8 cellular contexts compared by ENCODE assay signal in genomic region chr2:39266139-39266805, GRCh38. TPM values are rescaled to one million over a fixed set of nuclear protein-coding genes. Genes with fewer than 3 reads are reported as not detected.
DNase-seq lines count a peak whose midpoint lies in the region; ATAC-seq, FAIRE-seq and TF ChIP-seq lines count a peak whose summit lies in the region.

No MANE protein-coding gene starts in this region.

- ATAC-seq in HepG2 (no peak), right lobe of liver (no peak), HG03064 (IDR thresholded peaks at IDR 0.05; ENCODE audit: low read depth, unreplicated experiment) (peak; percentile 68)
- peak; percentile 90 for ATAC-seq in stimulated activated naive CD8-positive, alpha-beta T cell treated with anti-CD3 and anti-CD28 coated beads, Interleukin-15, amount 100 ng/mL, for 72 hours

- H3K4me2 ChIP-seq in HepG2 (ENCODE audit: low read depth, low read length) = no peak overlapping the region

- H3K4me1 Mint-ChIP-seq in stimulated activated naive CD8-positive, alpha-beta T cell treated with anti-CD3 and anti-CD28 coated beads, Interleukin-15, amount 100 ng/mL, for 72 hours = peaks cover 30% of the 10 kb centered on the region

- H3K9me3 Mint-ChIP-seq in stimulated activated naive CD8-positive, alpha-beta T cell treated with anti-CD3 and anti-CD28 coated beads, Interleukin-15, amount 100 ng/mL, for 72 hours = no peaks in the 10 kb centered on the region

- BruUV-seq in HepG2 (replicated peaks; lab: Mats Ljungman, UMichigan) = no TSS peak

- no peak for TF ChIP-seq POLR2A in HepG2 (IDR thresholded peaks at IDR 0.05; ENCODE audit: insufficient read depth in 1 of 2, low read depth in 2 of 2, low read length in 2 of 2)
- no peak for TF ChIP-seq POLR2A in right lobe of liver (IDR thresholded peaks at IDR 0.05)

- H2AFZ ChIP-seq in HepG2 (ENCODE audit: low read length) = no peak overlapping the region

- no peak overlapping the region for H3K4me3 ChIP-seq in HepG2 (replicated peaks in 1 of 3; ENCODE audit: insufficient read depth in 1 of 3, low read depth in 2 of 3, low read length in 3 of 3)
- H3K4me3 ChIP-seq in right lobe of liver = no peak overlapping the region
- H3K4me3 ChIP-seq in HAP-1 = no peak overlapping the region

- DNase-seq in HepG2 (ENCODE audit: low spot score) (no peak), right lobe of liver (no peak), HAP-1 (ENCODE audit: low spot score in 2 of 2) (no peak), NCI-H748 treated with DMSO at 0.1 percent for 48 hours (lab: John Stamatoyannopoulos, UW) (no peak), NCI-H82 (lab: John Stamatoyannopoulos, UW) (no peak)
- DNase-seq in stimulated activated naive CD8-positive, alpha-beta T cell treated with anti-CD3 and anti-CD28 coated beads, Interleukin-15, amount 100 ng/mL, for 72 hours = peak in 1 of 2 donors; percentile 40

- FAIRE-seq in HepG2 (lab: Jason Lieb, UNC) = no peak

- H3K27ac ChIP-seq in HepG2 (ENCODE audit: extremely low read length, insufficient read depth, low read length) (no peak overlapping the region), right lobe of liver (no peak overlapping the region), VCaP (peak overlapping the region; percentile 63)

- H3K4me1 ChIP-seq in HepG2 (ENCODE audit: insufficient read depth, low read length) (no peaks in the 10 kb centered on the region), right lobe of liver (no peaks in the 10 kb centered on the region), HAP-1 (peaks cover 27% of the 10 kb centered on the region)

- WGBS in HepG2 (ENCODE audit: low lambda C conversion rate) = 98% methylated on average over 3 of the region's 3 CpGs
- 86% methylated on average over 3 of the region's 3 CpGs for WGBS in right lobe of liver (ENCODE audit: insufficient coverage, low coverage, low lambda C conversion rate, missing lambda C conversion rate)

- no peak for TF ChIP-seq RAD21 in HepG2 (CRISPR knock-in tag; IDR thresholded peaks at IDR 0.05)

- POLR2A ChIA-PET in HepG2 (lab: Yijun Ruan, JAX) = no interaction called here

- H3K36me3 ChIP-seq in HepG2 (replicated peaks in 1 of 2; ENCODE audit: control insufficient read depth in 1 of 2, insufficient read depth in 2 of 2, low read length in 2 of 2) (peaks cover 15 to 55% of the 10 kb centered on the region in 2 experiments), right lobe of liver (peaks cover 0 to 7% (median under 1%) of the 10 kb centered on the region in 4 donors), HAP-1 (replicated peaks) (peaks cover 5% of the 10 kb centered on the region)

- in situ Hi-C loops in HepG2 (cut with HindIII; ENCODE audit: extremely low pct_ligation_motif_present, low pct_unique_long_range_greater_than_20kb) = no loop called here
- in situ Hi-C loops in HAP-1 (cut with MboI; ENCODE audit: low sequenced_read_pairs) = no loop called here

- intact Hi-C loops in HepG2 (cut with micrococcal nuclease; ENCODE audit: unreplicated experiment) = no loop called here
- intact Hi-C loops in right lobe of liver (cut with DNase I) = no loop called here

- H3K79me2 ChIP-seq in HepG2 (ENCODE audit: insufficient read depth, low read length) = no peaks in the 10 kb centered on the region

- H3K27ac Mint-ChIP-seq in stimulated activated naive CD8-positive, alpha-beta T cell treated with anti-CD3 and anti-CD28 coated beads, Interleukin-15, amount 100 ng/mL, for 72 hours = peak overlapping the region in 1 of 2 donors; percentile 21

- TF ChIP-seq CTCF in HepG2 (CRISPR knock-in tag; IDR thresholded peaks at IDR 0.05) (no peak), right lobe of liver (IDR thresholded peaks at IDR 0.05) (no peak), VCaP (conservative IDR thresholded peaks at IDR 0.05) (no peak)

- H3K9ac ChIP-seq in HepG2 (ENCODE audit: insufficient read depth, low read depth, low read length) = no peak overlapping the region

- TF ChIP-seq EP300 in HepG2 (IDR thresholded peaks at IDR 0.05; ENCODE audit: low read depth in 2 of 2, low read length in 2 of 2) (no peak), HepG2 (CRISPR knock-in tag; IDR thresholded peaks at IDR 0.05; ENCODE audit: borderline replicate concordance) (no peak)

- H4K20me1 ChIP-seq in HepG2 (ENCODE audit: insufficient read depth, low read length) = no peaks in the 10 kb centered on the region

- CTCF ChIA-PET in HepG2 (lab: Yijun Ruan, JAX; ENCODE audit: low intra/inter-chr PET ratio, low total read pairs) = no interaction called here

- no peaks in the 10 kb centered on the region for H3K27me3 Mint-ChIP-seq in stimulated activated naive CD8-positive, alpha-beta T cell treated with anti-CD3 and anti-CD28 coated beads, Interleukin-15, amount 100 ng/mL, for 72 hours

- peak overlapping the region in 1 of 2 donors; percentile 18 for H3K4me3 Mint-ChIP-seq in stimulated activated naive CD8-positive, alpha-beta T cell treated with anti-CD3 and anti-CD28 coated beads, Interleukin-15, amount 100 ng/mL, for 72 hours

- H3K27me3 ChIP-seq in HepG2 (ENCODE audit: control insufficient read depth in 1 of 2, insufficient read depth in 2 of 2, low read length in 2 of 2) = no peaks in the 10 kb centered on the region
- no peaks in the 10 kb centered on the region for H3K27me3 ChIP-seq in right lobe of liver
- H3K27me3 ChIP-seq in HAP-1 (ENCODE audit: low read depth) = no peaks in the 10 kb centered on the region

- no peaks in the 10 kb centered on the region for H3K9me3 ChIP-seq in HepG2 (ENCODE audit: low read length)
- no peaks in the 10 kb centered on the region for H3K9me3 ChIP-seq in right lobe of liver
- H3K9me3 ChIP-seq in HAP-1 = no peaks in the 10 kb centered on the region

TF ChIP-seq in HepG2, 621 proteins besides CTCF, POLR2A, EP300 and RAD21:
- TF ChIP-seq RBM22 (optimal IDR thresholded peaks at IDR 0.05; ENCODE audit: low read length) (peak; percentile 68), HNRNPK (IDR thresholded peaks at IDR 0.05; ENCODE audit: low read depth, low read length, poor library complexity, severe bottlenecking) (no peak), MAFK (conservative IDR thresholded peaks at IDR 0.05 in 1 of 2, IDR thresholded peaks at IDR 0.05 in 1 of 2; ENCODE audit: low read length in 2 of 2) (peak; percentile 53 to 58; a peak in 3 of 4 replicates), MAFF (IDR thresholded peaks at IDR 0.05; ENCODE audit: low read depth, low read length) (peak; percentile 53; the same call in 1 of the 2 replicates)

RNA-seq across cellular contexts. Expression of gene CDKL4, which starts 22.5 kb away (rescaled TPM):
- total RNA-seq in HepG2 (2016; rRNA removed; fragmentation: Illumina TruSeq; extraction: Trizol) (0.29 and 0.48 TPM in 2 replicates), right lobe of liver (under 1 TPM in 3 of 6 experiments, not detected in 3; 0.18 to 0.27 (median 0.25) TPM)
- total RNA-seq in HepG2 (2016; cell fraction: cytosol; rRNA removed; fragmentation: Illumina TruSeq; extraction: Trizol; ENCODE audit: low read depth) = 4.8 and 6.2 TPM in 2 replicates
- 0.76 and 0.89 TPM in 2 replicates for total RNA-seq in HepG2 (2016; cell fraction: insoluble cytoplasmic fraction; rRNA removed; fragmentation: Illumina TruSeq; extraction: Trizol)
- 1.5 and 2.0 TPM in 2 replicates for total RNA-seq in HepG2 (2016; cell fraction: membrane; rRNA removed; fragmentation: Illumina TruSeq; extraction: Trizol)
- total RNA-seq in HepG2 (2016; cell fraction: nucleus; rRNA removed; fragmentation: Illumina TruSeq; extraction: Trizol) = 0.47 and 0.50 TPM in 2 replicates
- polyA plus RNA-seq in HepG2 (2011; rRNA removed) = 0.10 and 0.50 TPM in 2 replicates
- 0.22 and 0.34 TPM in 2 replicates for polyA plus RNA-seq in HepG2 (2011; cell fraction: cytosol; rRNA removed)
- polyA plus RNA-seq in HepG2 (2011; cell fraction: nucleus; rRNA removed) = 0.29 TPM in 2 replicates
- 0.16 and 0.48 TPM in 2 replicates for polyA plus RNA-seq in HepG2 (2012)
- 0.11 TPM in 1 of 2 replicates, not detected in the other for polyA plus RNA-seq in HepG2 (2016; cell fraction: cytosol; fragmentation: Illumina TruSeq; extraction: Trizol; ENCODE audit: low read depth)
- 0.48 TPM in 1 of 2 replicates, not detected in the other for polyA plus RNA-seq in HepG2 (2016; cell fraction: insoluble cytoplasmic fraction; fragmentation: Illumina TruSeq; extraction: Trizol; ENCODE audit: low read depth)
- not detected in 2 replicates for polyA plus RNA-seq in HepG2 (2016; cell fraction: membrane; fragmentation: Illumina TruSeq; extraction: Trizol; ENCODE audit: low read depth)
- 0.59 TPM in 1 of 2 replicates, not detected in the other for polyA plus RNA-seq in HepG2 (2016; cell fraction: nucleus; fragmentation: Illumina TruSeq; extraction: Trizol; ENCODE audit: insufficient read depth, low read depth)
- 0.16 TPM in 1 of 2 replicates, not detected in the other for polyA minus RNA-seq in HepG2 (2011; rRNA and poly(A)+ RNA removed; ENCODE audit: low replicate concordance)
- 0.79 TPM in 1 of 2 replicates, not detected in the other for polyA minus RNA-seq in HepG2 (2011; cell fraction: cytosol; rRNA and poly(A)+ RNA removed)
- polyA minus RNA-seq in HepG2 (2011; cell fraction: nucleus; rRNA and poly(A)+ RNA removed) = 3.1 and 4.8 TPM in 2 replicates

Comparison
In these comparisons a context has a peak if more than half of its experiments do, and no peak if none do; other contexts are left out.
1. ATAC-seq: peak in HG03064 (single experiment) and stimulated activated naive CD8-positive, alpha-beta T cell treated with anti-CD3 and anti-CD28 coated beads, Interleukin-15, amount 100 ng/mL, for 72 hours (single experiment); none in HepG2 (single experiment) and right lobe of liver (0 of 4).